8 cellular contexts compared by ENCODE assay signal in genomic region chr10:46204482-46205102, GRCh38.
DNase-seq lines count a peak whose midpoint lies in the region; ATAC-seq and TF ChIP-seq lines count a peak whose summit lies in the region.
"Not testable (repeated sequence)": the region's sequence is repeated elsewhere in the genome, so short reads cannot be mapped to it uniquely, and the experiment has no call there.

No MANE protein-coding gene starts in this region.

- not testable (repeated sequence) for H3K9ac ChIP-seq in H9 (ENCODE audit: extremely low read depth, insufficient read length, low read length); endodermal cell (ENCODE audit: extremely low read depth, low read length, poor library complexity, severe bottlenecking); iPS-15b (ENCODE audit: low read depth, low read length); trophoblast cell (ENCODE audit: low read length)

- not testable (repeated sequence) for H4K5ac ChIP-seq in H9 (ENCODE audit: insufficient read length, low read depth, low read length)

- H3K4ac ChIP-seq in H9 (ENCODE audit: low read depth, low read length); trophoblast cell (ENCODE audit: low read depth, low read length): not testable (repeated sequence)

- H4K91ac ChIP-seq in H9 (ENCODE audit: insufficient read length, low read depth, low read length); trophoblast cell (ENCODE audit: low read depth, low read length): not testable (repeated sequence)

- not testable (repeated sequence) for H3K27me3 ChIP-seq in H9 (ENCODE audit: insufficient read depth, low read length); endodermal cell (ENCODE audit: control insufficient read depth, insufficient read depth, low read length, poor library complexity, severe bottlenecking); iPS-15b (ENCODE audit: control insufficient read depth, insufficient read depth, low read length); lower lobe of right lung (ENCODE audit: low read depth); trophoblast cell (ENCODE audit: insufficient read depth, low read length); upper lobe of right lung

- not testable (repeated sequence) for H3K4me1 ChIP-seq in H9 (ENCODE audit: insufficient read depth, low read length); endodermal cell (ENCODE audit: control insufficient read depth, insufficient read depth, low read length); iPS-15b (ENCODE audit: control insufficient read depth, insufficient read depth, low read length); lower lobe of right lung; trophoblast cell (ENCODE audit: control insufficient read depth in 1 of 2, insufficient read depth in 2 of 2, low read length in 2 of 2); upper lobe of right lung

- not testable (repeated sequence) for H3K23me2 ChIP-seq in H9 (ENCODE audit: insufficient read length, low read depth, low read length, poor library complexity, severe bottlenecking)

- not testable (repeated sequence) for H3K27ac Mint-ChIP-seq in H9, endodermal cell

- not testable (repeated sequence) for H3K9me3 Mint-ChIP-seq in H9, endodermal cell

- H3K9me3 ChIP-seq in H9 (ENCODE audit: control insufficient read depth, low read depth, low read length); endodermal cell (ENCODE audit: control insufficient read depth, low read length); iPS-15b (ENCODE audit: control insufficient read depth, insufficient read depth, low read length); lower lobe of right lung; trophoblast cell (ENCODE audit: insufficient read depth, low read depth, low read length); upper lobe of right lung: not testable (repeated sequence)

- H4K20me1 ChIP-seq in H9 (ENCODE audit: control insufficient read depth, insufficient read depth, insufficient read length), result not testable (repeated sequence)

- not testable (repeated sequence) for H3K14ac ChIP-seq in H9 (ENCODE audit: insufficient read depth, low read length); trophoblast cell (ENCODE audit: low read length)

- H3K36me3 ChIP-seq in endodermal cell (ENCODE audit: control insufficient read depth, insufficient read depth, low read length); iPS-15b (ENCODE audit: control insufficient read depth, insufficient read depth, low read length); lower lobe of right lung; trophoblast cell (ENCODE audit: control insufficient read depth in 1 of 2, insufficient read depth in 2 of 2, low read length in 2 of 2); upper lobe of right lung: not testable (repeated sequence)

- not testable (repeated sequence) for H2AFZ ChIP-seq in H9 (ENCODE audit: low read length); trophoblast cell (ENCODE audit: insufficient read depth, low read length, poor library complexity)

- not testable (repeated sequence) for H3T11ph ChIP-seq in H9 (ENCODE audit: low read length)

- not testable (repeated sequence) for TF ChIP-seq CTCF in H9 (conservative IDR thresholded peaks at IDR 0.05); endodermal cell (conservative IDR thresholded peaks at IDR 0.05); lower lobe of right lung (IDR thresholded peaks at IDR 0.05); upper lobe of right lung (IDR thresholded peaks at IDR 0.05)

- not testable (repeated sequence) for H3K23ac ChIP-seq in H9 (ENCODE audit: insufficient read length, low read depth, low read length); trophoblast cell (ENCODE audit: low read length)

- not testable (repeated sequence) for H3K27me3 Mint-ChIP-seq in H9 (ENCODE audit: low read depth); endodermal cell (ENCODE audit: insufficient read depth)

- H4K8ac ChIP-seq in H9 (replicated peaks; ENCODE audit: insufficient read length, low read depth, low read length); trophoblast cell (ENCODE audit: low read depth, low read length): not testable (repeated sequence)

- H3K4me3 Mint-ChIP-seq in H9, endodermal cell: not testable (repeated sequence)

- intact Hi-C loops in lower lobe of right lung (cut with DNase I); upper lobe of right lung (cut with DNase I): not testable (repeated sequence)

- not testable (repeated sequence) for ATAC-seq in lower lobe of right lung, upper lobe of right lung

- not testable (repeated sequence) for H4K12ac ChIP-seq in trophoblast cell (ENCODE audit: low read depth, low read length)

- not testable (repeated sequence) for H3K79me1 ChIP-seq in H9 (ENCODE audit: insufficient read depth, low read depth, low read length, poor library complexity, severe bottlenecking); trophoblast cell (ENCODE audit: low read length)

- not testable (repeated sequence) for H2BK5ac ChIP-seq in H9 (ENCODE audit: insufficient read length, low read length); trophoblast cell (ENCODE audit: low read depth, low read length, poor library complexity)

- not testable (repeated sequence) for H3K36me3 Mint-ChIP-seq in H9 (ENCODE audit: insufficient read depth in 1 of 3, low read depth in 3 of 3); endodermal cell (ENCODE audit: low read depth)

- peak; percentile 51 for DNase-seq in ELF-1 (ENCODE audit: low read depth, low spot score)
- peak; percentile 36 for DNase-seq in H9
- peak; percentile 9 for DNase-seq in activated naive CD4-positive, alpha-beta T cell treated with anti-CD3 and anti-CD28 coated beads, Interleukin-2, amount 50 U/mL, for 16 hours
- peak; percentile 49 for DNase-seq in endodermal cell
- DNase-seq in lower lobe of right lung, result peak; percentile 30
- DNase-seq in trophoblast cell, result peak; percentile 64 to 73
- peak; percentile 49 for DNase-seq in upper lobe of right lung

- H3K79me2 ChIP-seq in H9 (ENCODE audit: insufficient read depth, low read length); trophoblast cell (ENCODE audit: control insufficient read depth, insufficient read depth, low read length, poor library complexity): not testable (repeated sequence)

- H2AK5ac ChIP-seq in H9 (ENCODE audit: insufficient read length, low read length); trophoblast cell (ENCODE audit: low read length): not testable (repeated sequence)

- not testable (repeated sequence) for H2BK12ac ChIP-seq in H9 (ENCODE audit: insufficient read length, low read depth, low read length); trophoblast cell (ENCODE audit: low read length)

- not testable (repeated sequence) for H3K56ac ChIP-seq in H9 (ENCODE audit: insufficient read length, low read depth, low read length)

- not testable (repeated sequence) for H2BK120ac ChIP-seq in H9 (ENCODE audit: low read depth, low read length, poor library complexity, severe bottlenecking); trophoblast cell (ENCODE audit: insufficient read depth, low read length, poor library complexity)

- not testable (repeated sequence) for H3K4me1 Mint-ChIP-seq in H9, endodermal cell

- H3K18ac ChIP-seq in H9 (ENCODE audit: insufficient read length, low read depth, low read length); trophoblast cell (ENCODE audit: low read length): not testable (repeated sequence)

- H3K4me2 ChIP-seq in H9 (ENCODE audit: insufficient read depth, insufficient read length, low read length); trophoblast cell (ENCODE audit: low read length): not testable (repeated sequence)

- not testable (repeated sequence) for H3K4me3 ChIP-seq in endodermal cell (ENCODE audit: low read length); lower lobe of right lung; trophoblast cell (ENCODE audit: low read depth, low read length); upper lobe of right lung
- H3K4me3 ChIP-seq in iPS-15b (ENCODE audit: low read depth, low read length), result peak overlapping the region; percentile 26

- not testable (repeated sequence) for H3K27ac ChIP-seq in H9 (ENCODE audit: insufficient read length, low read depth, low read length); endodermal cell (ENCODE audit: low read depth, low read length); lower lobe of right lung; trophoblast cell (ENCODE audit: low read depth, low read length); upper lobe of right lung

- no CpG with 5 or more reads among the region's 20 CpGs for WGBS in H9 (ENCODE audit: extremely low coverage, insufficient read length, low lambda C conversion rate)
- 87 to 89% methylated on average over 8 to 19 of the region's 20 CpGs for WGBS in endodermal cell (ENCODE audit: insufficient coverage in 1 of 2, insufficient read length in 1 of 2), 2 experiments
- no CpG with 5 or more reads among the region's 20 CpGs for WGBS in trophoblast cell (ENCODE audit: extremely low coverage, insufficient coverage, insufficient read length)

- not testable (repeated sequence) for H2BK15ac ChIP-seq in H9 (ENCODE audit: low read depth, low read length)

- H2BK20ac ChIP-seq in H9 (ENCODE audit: low read depth, low read length, poor library complexity, severe bottlenecking), result not testable (repeated sequence)

Comparison
In these comparisons a context has a peak if more than half of its experiments do, and no peak if none do; other contexts are left out.
1. DNase-seq: peak in every context shown above with its lines; median percentile 68 in trophoblast cell; 51 in ELF-1; 49 in endodermal cell; 49 in upper lobe of right lung; 36 in H9; 30 in lower lobe of right lung; 9 in activated naive CD4-positive, alpha-beta T cell treated with anti-CD3 and anti-CD28 coated beads, Interleukin-2, amount 50 U/mL, for 16 hours.